11 cellular contexts compared by ENCODE assay signal in the genomic region with DNA sequence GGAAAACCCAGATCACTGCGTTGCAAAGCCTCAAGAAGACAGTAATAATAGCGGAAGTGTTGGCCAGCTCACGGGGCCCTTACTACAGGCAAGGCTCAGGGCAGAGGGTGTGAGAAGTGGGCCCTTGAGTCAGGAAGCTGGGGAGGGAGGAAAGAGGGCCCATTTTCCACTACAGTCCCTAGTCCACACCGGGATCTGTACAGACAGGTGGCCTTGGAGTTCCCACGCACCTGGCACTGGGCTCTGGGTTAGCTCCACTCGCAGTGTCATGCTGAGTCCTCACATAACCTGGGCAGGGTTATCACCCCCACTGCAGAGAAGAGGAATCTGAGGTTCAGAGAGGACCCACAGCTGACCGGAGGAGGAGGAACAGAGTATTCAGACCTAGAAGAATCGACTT. TPM values are rescaled to one million over a fixed set of nuclear protein-coding genes. Genes with fewer than 3 reads are reported as not detected.
DNase-seq lines count a peak whose midpoint lies in the region; ATAC-seq and TF ChIP-seq lines count a peak whose summit lies in the region.
"Had no signal": no experiment of that assay in that cellular context is flagged by ENCODE, and none has a peak within 500 bp of the region (broad histone marks: within the 10 kb centered on the region; RNA-seq: fewer than 3 reads in every experiment).

No MANE protein-coding gene starts in this region.

- H3K4me1 ChIP-seq in right atrium auricular region: peaks cover 0 to 82% of the 10 kb centered on the region in 2 donors
- H3K4me1 ChIP-seq in esophagus (ENCODE audit: control insufficient read depth in 2 of 2, insufficient read depth in 2 of 2, low read length in 1 of 2): peaks cover 37 to 82% of the 10 kb centered on the region in 2 donors
- peaks cover 23% of the 10 kb centered on the region for H3K4me1 ChIP-seq in parathyroid adenoma

- intact Hi-C loops in cardiac septum (cut with DNase I): no loop called here
- intact Hi-C loops in activated CD4-positive, alpha-beta T cell treated with anti-CD3 and anti-CD28 coated beads for 36 hours (cut with DNase I, micrococcal nuclease): no loop called here

- no peak overlapping the region for H3K4me3 Mint-ChIP-seq in activated CD4-positive, alpha-beta T cell treated with anti-CD3 and anti-CD28 coated beads for 36 hours
- H3K4me3 Mint-ChIP-seq: CD14-positive monocyte had no signal

- no peak for ATAC-seq in activated CD4-positive, alpha-beta T cell treated with anti-CD3 and anti-CD28 coated beads for 36 hours
- ATAC-seq in GM19324 (IDR thresholded peaks at IDR 0.05; ENCODE audit: low FRiP score, unreplicated experiment): no peak

- H3K79me2 ChIP-seq in parathyroid adenoma: peaks cover 9% of the 10 kb centered on the region

- no peaks in the 10 kb centered on the region for H3K9me3 ChIP-seq in right atrium auricular region
- no peaks in the 10 kb centered on the region for H3K9me3 ChIP-seq in esophagus (ENCODE audit: control insufficient read depth in 2 of 2, insufficient read depth in 1 of 2, low read depth in 1 of 2, low read length in 1 of 2)
- H3K9me3 ChIP-seq in parathyroid adenoma (ENCODE audit: control insufficient read depth, low read length): no peaks in the 10 kb centered on the region

- 57 to 66% methylated on average over 8 of the region's 8 CpGs for WGBS in esophagus, 2 donors

- H3K36me3 ChIP-seq in right atrium auricular region (no peaks in the 10 kb centered on the region), esophagus (ENCODE audit: control insufficient read depth in 2 of 2, insufficient read depth in 2 of 2, low read length in 1 of 2) (peaks cover 0 to 6% of the 10 kb centered on the region in 2 donors), parathyroid adenoma (ENCODE audit: control insufficient read depth, insufficient read depth, low read length) (no peaks in the 10 kb centered on the region)

- H3K27me3 ChIP-seq in right atrium auricular region (no peaks in the 10 kb centered on the region), esophagus (ENCODE audit: control insufficient read depth in 1 of 2, insufficient read depth in 2 of 2, low read length in 2 of 2) (no peaks in the 10 kb centered on the region), parathyroid adenoma (ENCODE audit: control insufficient read depth, insufficient read depth, low read length) (no peaks in the 10 kb centered on the region)

- no peaks in the 10 kb centered on the region for H3K9me3 Mint-ChIP-seq in activated CD4-positive, alpha-beta T cell treated with anti-CD3 and anti-CD28 coated beads for 36 hours (ENCODE audit: low read depth)
- H3K9me3 Mint-ChIP-seq: CD14-positive monocyte had no signal

- no peaks in the 10 kb centered on the region for H3K27me3 Mint-ChIP-seq in activated CD4-positive, alpha-beta T cell treated with anti-CD3 and anti-CD28 coated beads for 36 hours

- peak overlapping the region; percentile 76 for H2AFZ ChIP-seq in parathyroid adenoma

- POLR2A ChIA-PET in activated CD4-positive, alpha-beta T cell treated with anti-CD3 and anti-CD28 coated beads for 36 hours (lab: Charles Lee): no interaction called here

- H3K9ac ChIP-seq in parathyroid adenoma: no peak overlapping the region

- CTCF ChIA-PET in activated CD4-positive, alpha-beta T cell treated with anti-CD3 and anti-CD28 coated beads for 36 hours (lab: Charles Lee): interaction anchor here (0.7 to 2.1 kb wide), 2 partner anchors 17 to 69 kb away, joined by 3 to 5 read pairs; no protein-coding TSS in a partner anchor

- H3K4me3 ChIP-seq in right atrium auricular region (no peak overlapping the region), esophagus (ENCODE audit: low read depth in 1 of 2, low read length in 2 of 2) (no peak overlapping the region), parathyroid adenoma (ENCODE audit: low read depth, low read length) (no peak overlapping the region)

- DNase-seq in right atrium auricular region (ENCODE audit: low spot score): no peak
- no peak for DNase-seq in cardiac septum (ENCODE audit: low spot score)
- DNase-seq in H4 (ENCODE audit: low spot score): no peak
- DNase-seq in activated CD4-positive, alpha-beta T cell treated with anti-CD3 and anti-CD28 coated beads for 36 hours: no peak
- DNase-seq in LoVo (ENCODE audit: low spot score): no peak
- DNase-seq: activated gamma-delta T cell treated with Interleukin-2 at 50 U/mL for 16 hours, NCI-H146 had no signal

- H3K27ac ChIP-seq in right atrium auricular region (peak overlapping the region; percentile 83 to 85), esophagus (ENCODE audit: low read depth in 2 of 2, low read length in 1 of 2) (peak overlapping the region; percentile 81 to 95), parathyroid adenoma (peak overlapping the region; percentile 96)

- H3K4me1 Mint-ChIP-seq in activated CD4-positive, alpha-beta T cell treated with anti-CD3 and anti-CD28 coated beads for 36 hours: peaks cover 9% of the 10 kb centered on the region

- no peaks in the 10 kb centered on the region for H3K36me3 Mint-ChIP-seq in activated CD4-positive, alpha-beta T cell treated with anti-CD3 and anti-CD28 coated beads for 36 hours (ENCODE audit: low read depth)

- TF ChIP-seq CTCF in right atrium auricular region (IDR thresholded peaks at IDR 0.05): no peak
- no peak for TF ChIP-seq CTCF in parathyroid adenoma (IDR thresholded peaks at IDR 0.05)

- H3K27ac Mint-ChIP-seq in activated CD4-positive, alpha-beta T cell treated with anti-CD3 and anti-CD28 coated beads for 36 hours: no peak overlapping the region

- H3K4me2 ChIP-seq in parathyroid adenoma (ENCODE audit: low read length): peak overlapping the region; percentile 13

RNA-seq across cellular contexts. Expression of a gene that starts 16.8 kb away (rescaled TPM):
- total RNA-seq in right atrium auricular region (10 to 100 TPM; 35.3 to 44.7 TPM), cardiac septum (63.4 TPM)
- 10 to 100 TPM; 27.4 to 62.9 TPM for polyA plus RNA-seq in esophagus
- 8.6 and 13.9 TPM in 2 replicates for total RNA-seq in H4 (2014; rRNA removed; shearing (Covaris generic))
- 1 to 10 TPM; 1.6 to 3.5 TPM for total RNA-seq in activated CD4-positive, alpha-beta T cell treated with anti-CD3 and anti-CD28 coated beads for 36 hours
- polyA plus RNA-seq: CD14-positive monocyte had no signal

RNA-seq across cellular contexts. Expression of a gene that starts 56.3 kb away (rescaled TPM):
- total RNA-seq in right atrium auricular region (1 to 10 TPM in 1 of 2 donors, under 1 TPM in 1; 0.39 to 2.2 TPM), cardiac septum (1.2 TPM)
- polyA plus RNA-seq in esophagus: 10 to 100 TPM; 22.9 to 32.7 TPM
- not detected in 2 replicates for total RNA-seq in H4 (2014; rRNA removed; shearing (Covaris generic))
- not detected for total RNA-seq in activated CD4-positive, alpha-beta T cell treated with anti-CD3 and anti-CD28 coated beads for 36 hours
- polyA plus RNA-seq: CD14-positive monocyte had no signal
